Comparison of ENCODE assay signal across 35 cellular contexts in the genomic region with DNA sequence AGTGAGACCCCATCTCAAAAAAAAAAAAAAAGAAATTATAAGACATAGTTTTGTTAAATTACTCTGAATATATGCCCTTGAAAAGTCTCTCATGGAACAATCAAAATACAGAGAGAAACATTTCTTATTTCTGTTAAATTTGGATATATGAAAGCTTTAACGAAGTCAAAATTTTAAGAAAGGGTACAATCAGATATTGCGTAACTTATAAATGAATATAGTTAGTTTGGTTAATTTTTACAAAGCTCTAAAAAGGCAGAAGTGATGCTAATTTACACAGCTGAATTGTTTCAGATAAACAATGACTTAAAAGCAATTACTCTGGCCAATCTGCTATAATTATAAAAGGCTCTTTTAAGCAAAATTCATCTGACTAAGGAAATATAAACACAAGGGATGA.
"Had no signal": no experiment of that assay in that cellular context is flagged by ENCODE, and none has a peak within 500 bp of the region (broad histone marks: within the 10 kb centered on the region; RNA-seq: fewer than 3 reads in every experiment).

No MANE protein-coding gene starts in this region.

- H3K9me3 ChIP-seq: MG63 had no signal

- H3K36me3 ChIP-seq: MG63 had no signal

- H3K27me3 ChIP-seq: MG63 had no signal

- H3K4me3 ChIP-seq: MG63 had no signal

- DNase-seq: MG63, MM.1S, MV-4-11, NCI-H1048, NCI-H1092, NCI-H1092 treated with DMSO at 0.1 percent for 48 hours, NCI-H1105, NCI-H1105 treated with DMSO at 0.1 percent for 48 hours, NCI-H1417, NCI-H1417 treated with DMSO at 0.1 percent for 48 hours, NCI-H1436, NCI-H1436 treated with DMSO at 0.1 percent for 48 hours, NCI-H146, NCI-H1694, NCI-H1694 treated with DMSO at 0.1 percent for 48 hours, NCI-H187, NCI-H187 treated with DMSO at 0.1 percent for 48 hours, NCI-H1930, NCI-H2029, NCI-H2029 treated with DMSO at 0.1 percent for 48 hours, NCI-H2081, NCI-H2081 treated with DMSO at 0.1 percent for 48 hours, NCI-H2107, NCI-H2171, NCI-H2171 treated with DMSO at 0.1 percent for 48 hours, NCI-H2227 treated with DMSO at 0.1 percent for 48 hours, NCI-H226, NCI-H345, NCI-H446, NCI-H446 treated with DMSO at 0.1 percent for 48 hours, NCI-H510A, NCI-H510A treated with DMSO at 0.1 percent for 48 hours, NCI-H524, NCI-H524 treated with DMSO at 0.1 percent for 48 hours, NCI-H526 had no signal
